ENCODE assay signal across 10 cellular contexts in the genomic region with DNA sequence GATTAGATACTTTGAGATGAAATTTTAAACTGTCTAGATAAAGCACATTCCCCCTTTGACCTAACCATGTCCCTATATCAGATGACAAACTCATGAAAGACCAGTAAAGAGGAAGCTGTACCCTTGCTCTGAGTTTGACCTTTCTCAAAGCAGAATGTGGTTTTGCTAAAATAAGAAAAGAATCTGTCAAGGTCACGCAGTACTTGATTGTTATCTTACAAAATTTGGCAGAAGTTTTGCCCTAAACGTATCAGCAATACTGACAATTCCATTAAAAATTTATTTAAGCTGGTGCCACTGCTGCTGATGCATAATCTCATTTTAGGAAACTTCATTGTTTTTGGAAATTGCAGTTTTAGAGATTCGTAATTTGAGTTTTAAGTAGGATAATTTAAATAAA. TPM values are rescaled to one million over a fixed set of nuclear protein-coding genes. Genes with fewer than 3 reads are reported as not detected.
DNase-seq lines count a peak whose midpoint lies in the region; ATAC-seq and TF ChIP-seq lines count a peak whose summit lies in the region.
"Had no signal": no experiment of that assay in that cellular context is flagged by ENCODE, and none has a peak within 500 bp of the region (broad histone marks: within the 10 kb centered on the region; RNA-seq: fewer than 3 reads in every experiment).

No MANE protein-coding gene starts in this region.

- no peak for TF ChIP-seq CTCF in adrenal gland (IDR thresholded peaks at IDR 0.05)
- TF ChIP-seq CTCF in spleen (IDR thresholded peaks at IDR 0.05 in 8 of 11, conservative IDR thresholded peaks at IDR 0.05 in 3 of 11), result no peak

- H3K4me3 ChIP-seq in adrenal gland (no peak overlapping the region), spleen (no peak overlapping the region)

- intact Hi-C loops in adrenal gland (cut with DNase I) (no loop called here), spleen (cut with DNase I; ENCODE audit: low total_unique reads) (no loop called here)

- DNase-seq in adrenal gland (no peak), pons (ENCODE audit: low spot score) (no peak), spleen (no peak), dermis blood vessel endothelial cell (no peak), AG08396 (ENCODE audit: low spot score) (no peak)
- DNase-seq: midbrain, NCI-H226 had no signal

- H3K36me3 ChIP-seq in adrenal gland (replicated peaks in 1 of 2) (no peaks in the 10 kb centered on the region), spleen (no peaks in the 10 kb centered on the region)

- H3K27me3 ChIP-seq in adrenal gland (no peaks in the 10 kb centered on the region), spleen (replicated peaks in 1 of 7) (no peaks in the 10 kb centered on the region)

- no peak for TF ChIP-seq POLR2A in adrenal gland (IDR thresholded peaks at IDR 0.05)
- TF ChIP-seq POLR2A in spleen (IDR thresholded peaks at IDR 0.05), result no peak

- H3K27ac ChIP-seq in adrenal gland (peak overlapping the region in 3 of 5 donors; percentile 1 to 11 (median 4)), spleen (no peak overlapping the region)

- 8 to 15% (median 14%) methylated on average over 3 of the region's 3 CpGs for WGBS in adrenal gland, 4 donors
- WGBS in spleen, 5 donors, result 12 to 19% (median 14%) methylated on average over 3 of the region's 3 CpGs

- H3K4me1 ChIP-seq in adrenal gland (replicated peaks in 1 of 2) (peaks cover 13 to 20% of the 10 kb centered on the region in 2 donors), spleen (peaks cover 12 to 21% (median 15%) of the 10 kb centered on the region in 6 donors)

- no peaks in the 10 kb centered on the region for H3K9me3 ChIP-seq in adrenal gland (replicated peaks in 1 of 3)
- H3K9me3 ChIP-seq in spleen, result peaks cover 0 to 3% (median 1%) of the 10 kb centered on the region in 8 donors

- peak; percentile 90 for ATAC-seq in GM18858 (IDR thresholded peaks at IDR 0.05; ENCODE audit: unreplicated experiment)
- peak; percentile 88 for ATAC-seq in GM21825 (IDR thresholded peaks at IDR 0.05; ENCODE audit: unreplicated experiment)
- ATAC-seq in HG03575 (IDR thresholded peaks at IDR 0.05; ENCODE audit: extremely low read depth, insufficient number of reproducible peaks, low FRiP score, unreplicated experiment), result peak; percentile 83

RNA-seq across cellular contexts. Expression of a gene that starts 31.2 kb away (rescaled TPM):
- total RNA-seq in adrenal gland (100 to 1,000 TPM in 7 of 8 donors, 10 to 100 TPM in 1; 40.0 to 351 (median 178) TPM), spleen (10 to 100 TPM in 4 of 7 donors, 1 to 10 TPM in 3; 5.8 to 22.7 (median 10.1) TPM), dermis blood vessel endothelial cell (6.3 and 18.2 TPM in 2 replicates)
- polyA plus RNA-seq in adrenal gland (100 to 1,000 TPM in 2 of 3 donors, 10 to 100 TPM in 1; 71.8 to 172 (median 127) TPM), spleen (1 to 10 TPM; 5.2 to 6.6 (median 6.3) TPM)

RNA-seq across cellular contexts. Expression of a gene that starts 32.0 kb away (rescaled TPM):
- total RNA-seq in adrenal gland, result 10 to 100 TPM; 24.5 to 75.2 (median 60.9) TPM
- polyA plus RNA-seq in adrenal gland, result 10 to 100 TPM; 19.5 to 25.8 (median 20.5) TPM
- 10 to 100 TPM; 28.6 to 53.4 (median 38.0) TPM for total RNA-seq in spleen
- polyA plus RNA-seq in spleen, result 1 to 10 TPM; 4.8 to 7.4 (median 5.2) TPM
- total RNA-seq in dermis blood vessel endothelial cell, result 51.1 and 52.8 TPM in 2 replicates

Comparison
In these comparisons a context has a peak if more than half of its experiments do, and no peak if none do; other contexts are left out.
1. H3K27ac ChIP-seq: peak in adrenal gland (3 of 5); none in spleen (0 of 8).
2. Peak in every context shown above with its lines, with median percentiles within 50 percentile points of each other: ATAC-seq.